18 cellular contexts compared by ENCODE assay signal in genomic region chrX:11462648-11463047, GRCh38.
"Had no signal": no experiment of that assay in that cellular context is flagged by ENCODE, and none has a peak within 500 bp of the region (broad histone marks: within the 10 kb centered on the region; RNA-seq: fewer than 3 reads in every experiment).

No MANE protein-coding gene starts in this region.

- H3K4me1 Mint-ChIP-seq: activated CD4-positive, alpha-beta T cell treated with anti-CD3 and anti-CD28 coated beads for 36 hours; memory B cell; neural crest cell had no signal

- H3K4me3 Mint-ChIP-seq: activated CD4-positive, alpha-beta T cell treated with anti-CD3 and anti-CD28 coated beads for 36 hours; activated T-helper 1 cell treated with anti-CD3 and anti-CD28 coated beads, Interleukin-12 subunit alpha, Interleukin-12 subunit beta, Interleukin-2, Interleukin-4 antibody, amounts not matched to agents 30 ng/mL and 10 ng/mL and 1 ng/mL, durations not matched to agents 14 hours and 24 hours and 36 hours; memory B cell; neural crest cell; type B pancreatic cell; WTC11 had no signal

- H3K9me3 Mint-ChIP-seq: activated naive CD4-positive, alpha-beta T cell treated with anti-CD3 and anti-CD28 coated beads, Interleukin-2, amount 50 U/mL, for 72 hours; activated T-helper 1 cell treated with anti-CD3 and anti-CD28 coated beads, Interleukin-12 subunit alpha, Interleukin-12 subunit beta, Interleukin-2, Interleukin-4 antibody, amounts not matched to agents 30 ng/mL and 10 ng/mL and 1 ng/mL, durations not matched to agents 14 hours and 24 hours and 36 hours; memory B cell; neural crest cell; WTC11 had no signal

- ATAC-seq: activated CD4-positive, alpha-beta T cell treated with anti-CD3 and anti-CD28 coated beads for 36 hours; activated naive CD4-positive, alpha-beta T cell treated with anti-CD3 and anti-CD28 coated beads, Interleukin-2, amount 50 U/mL, for 72 hours; psoas muscle; stimulated activated naive CD8-positive, alpha-beta T cell treated with anti-CD3 and anti-CD28 coated beads, Interleukin-15, Interleukin-2, amounts not matched to agents 100 U/mL and 50 U/mL, for 24 hours; WTC11 had no signal

- H3K4me1 ChIP-seq: psoas muscle had no signal

- H3K27ac Mint-ChIP-seq: activated CD4-positive, alpha-beta T cell treated with anti-CD3 and anti-CD28 coated beads for 36 hours; activated naive CD4-positive, alpha-beta T cell treated with anti-CD3 and anti-CD28 coated beads, Interleukin-2, amount 50 U/mL, for 72 hours; activated T-helper 1 cell treated with anti-CD3 and anti-CD28 coated beads, Interleukin-12 subunit alpha, Interleukin-12 subunit beta, Interleukin-2, Interleukin-4 antibody, amounts not matched to agents 30 ng/mL and 10 ng/mL and 1 ng/mL, durations not matched to agents 14 hours and 24 hours and 36 hours; memory B cell; type B pancreatic cell; WTC11 had no signal

- H3K36me3 Mint-ChIP-seq: activated naive CD4-positive, alpha-beta T cell treated with anti-CD3 and anti-CD28 coated beads, Interleukin-2, amount 50 U/mL, for 72 hours; memory B cell; type B pancreatic cell; WTC11 had no signal

- H3K36me3 ChIP-seq: ovary had no signal

- H3K27ac ChIP-seq: ovary, psoas muscle, skin epidermis had no signal

- H3K27me3 ChIP-seq: ovary had no signal

- H3K9me3 ChIP-seq: ovary, psoas muscle had no signal

- H3K27me3 Mint-ChIP-seq: type B pancreatic cell had no signal

- H3K4me3 ChIP-seq: ovary, psoas muscle, skin epidermis had no signal

- DNase-seq: activated CD4-positive, alpha-beta T cell treated with anti-CD3 and anti-CD28 coated beads for 36 hours; activated CD4-positive, alpha-beta T cell treated with anti-CD3 and anti-CD28 coated beads, Interleukin-2, amount 50 U/mL, for 48 hours; activated gamma-delta T cell treated with Interleukin-2 at 50 U/mL for 16 hours; activated T-cell treated with anti-CD3 and anti-CD28 coated beads for 4 hours; amniotic stem cell; effector memory CD4-positive, alpha-beta T cell; ovary; psoas muscle; right cardiac atrium; stimulated activated naive CD8-positive, alpha-beta T cell treated with anti-CD3 and anti-CD28 coated beads, Interleukin-15, Interleukin-2, amounts not matched to agents 100 U/mL and 50 U/mL, for 24 hours; substantia nigra had no signal
